10 cellular contexts compared by ENCODE assay signal in the genomic region with DNA sequence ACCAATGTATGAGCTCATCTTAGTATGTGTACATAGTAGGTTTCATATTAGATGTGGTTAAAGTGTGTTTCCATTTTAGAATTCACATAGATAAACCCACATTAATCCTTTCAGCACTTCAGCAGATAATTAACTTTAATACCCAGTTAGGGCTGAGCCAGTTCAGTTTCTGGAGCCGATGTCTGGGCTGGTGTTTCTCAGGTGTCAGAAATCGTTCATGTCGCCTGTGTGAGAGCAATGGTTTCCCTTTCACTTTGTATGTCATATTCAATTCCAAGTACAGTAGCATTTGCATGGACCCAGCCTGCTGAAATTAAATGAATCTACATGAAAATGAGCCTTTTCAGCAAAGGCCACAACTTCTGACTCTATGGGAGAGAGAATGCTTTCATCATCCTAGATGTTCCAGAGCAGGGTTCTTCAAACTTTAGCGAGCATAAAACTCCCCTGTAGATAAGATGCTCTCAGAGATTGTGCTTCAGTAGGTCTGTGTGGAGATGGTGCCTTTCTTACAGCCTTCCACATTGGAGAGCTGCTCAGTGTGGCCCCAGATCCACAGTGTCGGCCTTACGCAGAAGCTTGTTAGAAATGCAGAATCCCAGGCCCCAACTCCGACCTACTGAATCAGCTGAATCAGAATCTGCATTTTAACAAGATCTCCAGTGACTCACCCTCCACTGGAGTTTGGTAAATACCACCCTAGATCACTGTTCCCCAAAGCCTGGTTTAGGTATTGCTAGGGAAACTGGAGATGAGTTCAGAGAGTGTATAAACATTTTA. TPM values are rescaled to one million over a fixed set of nuclear protein-coding genes. Genes with fewer than 3 reads are reported as not detected.
DNase-seq lines count a peak whose midpoint lies in the region; ATAC-seq and TF ChIP-seq lines count a peak whose summit lies in the region.
"Had no signal": no experiment of that assay in that cellular context is flagged by ENCODE, and none has a peak within 500 bp of the region (broad histone marks: within the 10 kb centered on the region; RNA-seq: fewer than 3 reads in every experiment).

No MANE protein-coding gene starts in this region.

- H3K9me3 Mint-ChIP-seq in immature natural killer cell, result no peaks in the 10 kb centered on the region

- H3K27me3 Mint-ChIP-seq in immature natural killer cell (ENCODE audit: low read depth in 3 of 3), result peaks cover under 1 to 6% (median 2%) of the 10 kb centered on the region in 3 donors

- ATAC-seq in GM21447 (IDR thresholded peaks at IDR 0.05; ENCODE audit: unreplicated experiment) (peak; percentile 97), HG03457 (IDR thresholded peaks at IDR 0.05; ENCODE audit: unreplicated experiment) (peak; percentile 93)

- H3K4me1 Mint-ChIP-seq in immature natural killer cell, result peaks cover 0 to 9% of the 10 kb centered on the region in 2 donors

- intact Hi-C loops in dorsolateral prefrontal cortex (cut with DNase I), result no loop called here

- no peak for TF ChIP-seq CTCF in dorsolateral prefrontal cortex (IDR thresholded peaks at IDR 0.05 in 54 of 56, conservative IDR thresholded peaks at IDR 0.05 in 2 of 56; ENCODE audit: low read depth in 1 of 56, partially characterized antibody in 56 of 56)

- peak overlapping the region in 1 of 6 donors; percentile 60 for H3K27ac Mint-ChIP-seq in immature natural killer cell

- H3K4me3 ChIP-seq in dorsolateral prefrontal cortex, result no peak overlapping the region
- H3K4me3 ChIP-seq: thyroid gland had no signal

- no peak overlapping the region for H3K27ac ChIP-seq in dorsolateral prefrontal cortex
- H3K27ac ChIP-seq: thyroid gland had no signal

- no peaks in the 10 kb centered on the region for H3K27me3 ChIP-seq in dorsolateral prefrontal cortex
- H3K27me3 ChIP-seq: thyroid gland had no signal

- H3K36me3 Mint-ChIP-seq in immature natural killer cell, result no peaks in the 10 kb centered on the region

- DNase-seq in NCI-H146 (lab: John Stamatoyannopoulos, UW) (peak; percentile 14), NCI-H146 treated with DMSO at 0.1 percent for 48 hours (lab: John Stamatoyannopoulos, UW; ENCODE audit: unreplicated experiment) (no peak), immature natural killer cell (no peak), cortex of kidney (lab: John Stamatoyannopoulos, UW) (no peak), dorsolateral prefrontal cortex (no peak)
- DNase-seq in stimulated activated naive CD4-positive, alpha-beta T cell (lab: John Stamatoyannopoulos, UW), result no peak
- DNase-seq: caudate nucleus, thyroid gland had no signal

- H3K4me3 Mint-ChIP-seq in immature natural killer cell, result peak overlapping the region; percentile 24 to 65 (median 56)

RNA-seq across cellular contexts. Expression of gene WIPF3, which starts 19.6 kb away (rescaled TPM):
- polyA plus RNA-seq in immature natural killer cell, result not detected
- 10 to 100 TPM in 119 of 120 experiments, 1 to 10 TPM in 1; 8.8 to 68.3 (median 38.0) TPM for total RNA-seq in dorsolateral prefrontal cortex
